8 cellular contexts compared by ENCODE assay signal in the genomic region with DNA sequence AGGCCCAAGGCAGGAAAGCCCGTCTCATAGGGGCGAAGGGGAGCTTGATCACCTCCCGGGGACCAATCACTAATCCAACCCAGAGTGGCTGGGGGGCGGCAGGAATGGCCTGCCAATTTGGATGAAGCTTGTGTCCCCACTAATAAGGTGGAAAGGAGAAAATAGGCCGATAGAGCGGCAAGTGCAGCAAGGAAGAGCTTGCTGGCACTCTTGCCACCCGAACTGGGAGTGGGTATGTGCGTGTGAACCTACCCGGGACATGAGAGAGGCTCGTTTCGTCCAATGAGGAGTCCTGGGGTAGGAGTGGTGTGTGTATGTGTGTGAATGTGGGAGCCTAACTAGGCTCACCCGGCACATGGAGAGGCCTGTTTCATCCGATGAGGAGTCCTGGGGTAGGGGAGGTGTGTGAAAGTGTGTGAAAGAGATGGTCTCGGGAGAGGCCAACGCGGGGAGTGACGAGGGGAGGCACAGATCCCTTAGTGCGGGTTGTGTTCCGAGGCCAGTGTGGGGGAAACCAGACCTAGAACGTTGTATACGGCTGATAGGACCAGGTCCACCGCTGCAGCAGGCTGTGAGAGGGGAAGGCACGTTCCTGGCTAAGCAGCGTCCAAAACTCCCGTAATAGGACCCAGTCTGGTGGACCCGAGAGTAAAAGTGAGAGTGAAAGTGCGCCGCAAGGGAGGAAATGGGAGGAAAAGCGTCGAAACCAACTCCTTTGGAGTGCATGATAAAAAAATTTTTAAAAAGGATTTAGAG. TPM values are rescaled to one million over a fixed set of nuclear protein-coding genes. Genes with fewer than 3 reads are reported as not detected.
DNase-seq lines count a peak whose midpoint lies in the region; ATAC-seq and TF ChIP-seq lines count a peak whose summit lies in the region.

No MANE protein-coding gene starts in this region.

- H3K4me1 ChIP-seq in mucosa of stomach (ENCODE audit: control insufficient read depth, insufficient read depth, low read length) (peaks cover 15% of the 10 kb centered on the region), tibial nerve (peaks cover 0 to 17% (median 8%) of the 10 kb centered on the region in 4 donors)

- H3K27me3 ChIP-seq in mucosa of stomach (ENCODE audit: control insufficient read depth, insufficient read depth, low read length) = no peaks in the 10 kb centered on the region
- no peaks in the 10 kb centered on the region for H3K27me3 ChIP-seq in tibial nerve

- H3K36me3 ChIP-seq in mucosa of stomach (ENCODE audit: control insufficient read depth, insufficient read depth, low read length) (no peaks in the 10 kb centered on the region), tibial nerve (no peaks in the 10 kb centered on the region)

- H3K27ac ChIP-seq in epithelial cell of prostate (peak overlapping the region; percentile 85), tibial nerve (peak overlapping the region; percentile 82 to 91 (median 86))

- peak overlapping the region; percentile 86 for H3K9ac ChIP-seq in mucosa of stomach (ENCODE audit: low read length)

- H3K4me3 ChIP-seq in mucosa of stomach (ENCODE audit: low read length) (peak overlapping the region; percentile 88), tibial nerve (peak overlapping the region; percentile 47 to 63 (median 56))

- no peak for TF ChIP-seq POLR2A in tibial nerve (IDR thresholded peaks at IDR 0.05)

- H3K9me3 ChIP-seq in mucosa of stomach (ENCODE audit: control insufficient read depth, low read length) (no peaks in the 10 kb centered on the region), tibial nerve (no peaks in the 10 kb centered on the region)

- CTCF ChIA-PET in HEK293T (lab: Yijun Ruan, JAX) = no interaction called here

- no peak for TF ChIP-seq EP300 in tibial nerve (IDR thresholded peaks at IDR 0.05)

- ATAC-seq in GM21423 (IDR thresholded peaks at IDR 0.05; ENCODE audit: unreplicated experiment) = no peak

- POLR2A ChIA-PET in HEK293T (lab: Yijun Ruan, JAX) = no interaction called here

- 1 to 4% methylated on average over 27 to 30 of the region's 30 CpGs for WGBS in tibial nerve, 2 donors

- DNase-seq in HCEC 1CT = peak; percentile 32
- peak; percentile 58 for DNase-seq in activated CD4-positive, alpha-beta T cell treated with anti-CD3 and anti-CD28 coated beads for 48 hours
- DNase-seq in epithelial cell of prostate (ENCODE audit: low read depth, low spot score) = no peak
- peak in 1 of 2 donors; percentile 45 for DNase-seq in tibial nerve (ENCODE audit: low spot score in 2 of 2)
- DNase-seq in HEK293T (ENCODE audit: extremely low spot score) = no peak
- no peak for DNase-seq in NCI-H1048 (lab: John Stamatoyannopoulos, UW)

- TF ChIP-seq CTCF in tibial nerve (IDR thresholded peaks at IDR 0.05) = no peak

TF ChIP-seq in HEK293T, 16 proteins besides CTCF, POLR2A, EP300 and RAD21:
- TF ChIP-seq TARDBP (IDR thresholded peaks at IDR 0.05) (no peak), ELF4 (IDR thresholded peaks at IDR 0.05) (no peak), HDGF (IDR thresholded peaks at IDR 0.05; ENCODE audit: borderline replicate concordance) (no peak), FOXM1 (IDR thresholded peaks at IDR 0.05; ENCODE audit: borderline replicate concordance) (no peak), SP1 (IDR thresholded peaks at IDR 0.05) (no peak), ARNT (IDR thresholded peaks at IDR 0.05) (no peak), LEF1 (IDR thresholded peaks at IDR 0.05; ENCODE audit: borderline replicate concordance) (no peak), SUZ12 (IDR thresholded peaks at IDR 0.05) (no peak), ZNF384 (IDR thresholded peaks at IDR 0.05) (no peak), BHLHE40 (IDR thresholded peaks at IDR 0.05; ENCODE audit: borderline replicate concordance) (no peak), NFRKB (IDR thresholded peaks at IDR 0.05) (no peak), L3MBTL2 (conservative IDR thresholded peaks at IDR 0.05) (no peak), FOXK2 (IDR thresholded peaks at IDR 0.05) (no peak), CTBP1 (IDR thresholded peaks at IDR 0.05; ENCODE audit: borderline replicate concordance) (no peak), FOXA1 (IDR thresholded peaks at IDR 0.05) (no peak)
- TF ChIP-seq, protein P1, sequence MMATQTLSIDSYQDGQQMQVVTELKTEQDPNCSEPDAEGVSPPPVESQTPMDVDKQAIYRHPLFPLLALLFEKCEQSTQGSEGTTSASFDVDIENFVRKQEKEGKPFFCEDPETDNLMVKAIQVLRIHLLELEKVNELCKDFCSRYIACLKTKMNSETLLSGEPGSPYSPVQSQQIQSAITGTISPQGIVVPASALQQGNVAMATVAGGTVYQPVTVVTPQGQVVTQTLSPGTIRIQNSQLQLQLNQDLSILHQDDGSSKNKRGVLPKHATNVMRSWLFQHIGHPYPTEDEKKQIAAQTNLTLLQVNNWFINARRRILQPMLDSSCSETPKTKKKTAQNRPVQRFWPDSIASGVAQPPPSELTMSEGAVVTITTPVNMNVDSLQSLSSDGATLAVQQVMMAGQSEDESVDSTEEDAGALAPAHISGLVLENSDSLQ (IDR thresholded peaks at IDR 0.05) = no peak

RNA-seq across cellular contexts. Expression of a gene that starts 47.1 kb away (rescaled TPM):
- 10 to 100 TPM; 13.5 to 22.2 (median 17.1) TPM for total RNA-seq in tibial nerve

RNA-seq across cellular contexts. Expression of a gene that starts 47.8 kb away (rescaled TPM):
- total RNA-seq in tibial nerve = under 1 TPM in 1 of 4 donors, not detected in 3; under 0.01 TPM

RNA-seq across cellular contexts. Expression of a gene that starts 54.1 kb away (rescaled TPM):
- total RNA-seq in tibial nerve = 100 to 1,000 TPM in 3 of 4 donors, 10 to 100 TPM in 1; 68.1 to 121 (median 110) TPM

RNA-seq across cellular contexts. Expression of a gene that starts 54.4 kb away (rescaled TPM):
- 100 to 1,000 TPM in 2 of 4 donors, 10 to 100 TPM in 2; 91.8 to 115 (median 104) TPM for total RNA-seq in tibial nerve

Comparison
In these comparisons a context has a peak if more than half of its experiments do, and no peak if none do; other contexts are left out.
1. DNase-seq: peak in HCEC 1CT (single experiment) and activated CD4-positive, alpha-beta T cell treated with anti-CD3 and anti-CD28 coated beads for 48 hours (single experiment); none in epithelial cell of prostate (single experiment), HEK293T (single experiment) and NCI-H1048 (single experiment).